In genomic region chr9:114196924-114197570, GRCh38 we compare ENCODE assay signal across 17 cellular contexts. TPM values are rescaled to one million over a fixed set of nuclear protein-coding genes. Genes with fewer than 3 reads are reported as not detected.
"Had no signal": no experiment of that assay in that cellular context is flagged by ENCODE, and none has a peak within 500 bp of the region (broad histone marks: within the 10 kb centered on the region; RNA-seq: fewer than 3 reads in every experiment).

No MANE protein-coding gene starts in this region.

- H3K4me1 ChIP-seq: heart left ventricle, thyroid gland, vagina had no signal

- H3K36me3 ChIP-seq: heart left ventricle, thyroid gland had no signal

- FAIRE-seq: frontal cortex had no signal

- DNase-seq: activated CD4-positive, alpha-beta T cell treated with anti-CD3 and anti-CD28 coated beads, Interleukin-2, amount 10 ng/mL, durations not matched to agents 7 days and 5 days; activated CD8-positive, alpha-beta memory T cell treated with anti-CD3 and anti-CD28 coated beads, Interleukin-2, amount 50 U/mL, for 48 hours; activated gamma-delta T cell treated with Interleukin-2 at 50 U/mL for 16 hours; activated naive CD8-positive, alpha-beta T cell treated with anti-CD3 and anti-CD28 coated beads, Interleukin-2, amount 10 ng/mL, durations not matched to agents 7 days and 5 days; activated T-cell treated with anti-CD3 and anti-CD28 coated beads, Interleukin-2, amount 50 U/mL, for 72 hours; anterior cingulate cortex; effector memory CD4-positive, alpha-beta T cell; heart left ventricle; immature natural killer cell; mucosa of descending colon; naive thymus-derived CD4-positive, alpha-beta T cell; retina; stimulated activated CD4-positive, alpha-beta T cell treated with anti-CD3 and anti-CD28 coated beads, Interleukin-2, amount 100 ng/mL, for 48 hours; thyroid gland had no signal

- ATAC-seq: activated T-cell treated with anti-CD3 and anti-CD28 coated beads, Interleukin-2, amount 50 U/mL, for 72 hours; heart left ventricle; mucosa of descending colon; naive thymus-derived CD4-positive, alpha-beta T cell; stimulated activated memory B cell treated with anti-CD40 and anti-IgM and Interleukin-4, amounts not matched to agents 10 μg/mL and 1 μg/mL and 100 μg/mL, for 72 hours had no signal

- H3K4me3 ChIP-seq: heart left ventricle, mucosa of descending colon, thyroid gland, vagina had no signal

- H3K27me3 ChIP-seq: heart left ventricle, thyroid gland, vagina had no signal

- H3K9me3 ChIP-seq: heart left ventricle, mucosa of descending colon, thyroid gland, vagina had no signal

- H3K27ac ChIP-seq: heart left ventricle, thyroid gland, vagina had no signal

RNA-seq across cellular contexts. Expression of gene COL27A1, which starts 41.7 kb away (rescaled TPM):
- polyA plus RNA-seq: immature natural killer cell; naive thymus-derived CD4-positive, alpha-beta T cell had no signal
